In the genomic region with DNA sequence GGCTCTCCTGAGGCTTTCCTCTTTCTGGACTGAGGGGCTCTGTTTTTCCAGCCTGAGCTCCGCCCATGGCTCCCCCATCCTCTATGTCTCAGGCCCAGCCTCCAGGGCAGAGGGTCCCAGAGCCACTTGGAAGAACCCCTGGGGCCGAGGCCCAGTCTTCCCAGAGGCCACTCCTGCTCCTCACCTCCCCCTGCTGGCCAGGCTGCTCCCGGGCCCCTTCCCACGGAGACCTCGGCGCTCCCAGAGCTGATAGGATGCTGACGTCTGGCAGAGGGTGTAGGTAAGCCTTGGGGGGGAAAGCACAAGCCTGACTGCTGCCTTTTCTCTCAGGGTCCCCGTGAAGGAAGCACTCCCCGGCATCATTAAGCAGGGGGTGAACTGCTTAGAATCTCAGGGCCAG, we compare ENCODE assay signal across 9 cellular contexts. TPM values are rescaled to one million over a fixed set of nuclear protein-coding genes. Genes with fewer than 3 reads are reported as not detected.
A peak's percentile ranks its signal among the peaks of the same experiment; 100 is the strongest.
DNase-seq lines count a peak whose midpoint lies in the region; ATAC-seq and TF ChIP-seq lines count a peak whose summit lies in the region.
"Had no signal": no experiment of that assay in that cellular context is flagged by ENCODE, and none has a peak within 500 bp of the region (broad histone marks: within the 10 kb centered on the region; RNA-seq: fewer than 3 reads in every experiment).

No MANE protein-coding gene starts in this region.

- H3K4me3 Mint-ChIP-seq in activated T-cell treated with anti-CD3 and anti-CD28 coated beads, Interleukin-2, amount 50 U/mL, for 4 hours = no peak overlapping the region
- H3K4me3 Mint-ChIP-seq: nephron had no signal

- ATAC-seq in activated T-cell treated with anti-CD3 and anti-CD28 coated beads, Interleukin-2, amount 50 U/mL, for 4 hours = no peak
- ATAC-seq in HG03439 (IDR thresholded peaks at IDR 0.05; ENCODE audit: unreplicated experiment) = no peak

- peaks cover 9% of the 10 kb centered on the region for H3K27me3 Mint-ChIP-seq in activated T-cell treated with anti-CD3 and anti-CD28 coated beads, Interleukin-2, amount 50 U/mL, for 4 hours (ENCODE audit: low read depth)

- peak; percentile 77 for TF ChIP-seq CTCF in foreskin fibroblast (IDR thresholded peaks at IDR 0.05; ENCODE audit: low read depth, low read length)

- no peaks in the 10 kb centered on the region for H3K36me3 Mint-ChIP-seq in activated T-cell treated with anti-CD3 and anti-CD28 coated beads, Interleukin-2, amount 50 U/mL, for 4 hours (ENCODE audit: insufficient read depth)

- no peaks in the 10 kb centered on the region for H3K9me3 Mint-ChIP-seq in activated T-cell treated with anti-CD3 and anti-CD28 coated beads, Interleukin-2, amount 50 U/mL, for 4 hours
- H3K9me3 Mint-ChIP-seq: nephron had no signal

- H3K4me1 Mint-ChIP-seq in activated T-cell treated with anti-CD3 and anti-CD28 coated beads, Interleukin-2, amount 50 U/mL, for 4 hours (ENCODE audit: low read depth) = no peaks in the 10 kb centered on the region
- H3K4me1 Mint-ChIP-seq: nephron had no signal

- DNase-seq in activated T-cell treated with anti-CD3 and anti-CD28 coated beads for 48 hours (ENCODE audit: low read depth) (peak; percentile 11), OCI-M1 (lab: John Stamatoyannopoulos, UW) (peak; percentile 22), foreskin fibroblast (peak in 1 of 2 donors; percentile 31), NCI-H2081 treated with DMSO at 0.1 percent for 48 hours (lab: John Stamatoyannopoulos, UW) (no peak), middle frontal gyrus (ENCODE audit: extremely low spot score, low spot score) (no peak)
- DNase-seq in activated T-cell treated with anti-CD3 and anti-CD28 coated beads, Interleukin-2, amount 50 U/mL, for 4 hours = no peak
- peak; percentile 49 for DNase-seq in stimulated activated CD8-positive, alpha-beta memory T cell treated with anti-CD3 and anti-CD28 coated beads, Interleukin-4, amount 100 ng/mL, for 48 hours

- H3K4me3 ChIP-seq in foreskin fibroblast (ENCODE audit: low read depth in 1 of 2, low read length in 2 of 2) = no peak overlapping the region

RNA-seq across cellular contexts. Expression of a gene that starts 51.4 kb away (rescaled TPM):
- 100 to 1,000 TPM; 366 to 396 (median 372) TPM for total RNA-seq in activated T-cell treated with anti-CD3 and anti-CD28 coated beads, Interleukin-2, amount 50 U/mL, for 4 hours

RNA-seq across cellular contexts. Expression of a gene that starts 51.8 kb away (rescaled TPM):
- total RNA-seq in activated T-cell treated with anti-CD3 and anti-CD28 coated beads, Interleukin-2, amount 50 U/mL, for 4 hours = 10 to 100 TPM; 44.0 to 49.6 (median 44.9) TPM

Comparison
In these comparisons a context has a peak if more than half of its experiments do, and no peak if none do; other contexts are left out.
1. DNase-seq: peak in activated T-cell treated with anti-CD3 and anti-CD28 coated beads for 48 hours (single experiment), OCI-M1 (single experiment) and stimulated activated CD8-positive, alpha-beta memory T cell treated with anti-CD3 and anti-CD28 coated beads, Interleukin-4, amount 100 ng/mL, for 48 hours (single experiment); none in activated T-cell treated with anti-CD3 and anti-CD28 coated beads, Interleukin-2, amount 50 U/mL, for 4 hours (single experiment), NCI-H2081 treated with DMSO at 0.1 percent for 48 hours (single experiment) and middle frontal gyrus (single experiment).